15 cellular contexts compared by ENCODE assay signal in the genomic region with DNA sequence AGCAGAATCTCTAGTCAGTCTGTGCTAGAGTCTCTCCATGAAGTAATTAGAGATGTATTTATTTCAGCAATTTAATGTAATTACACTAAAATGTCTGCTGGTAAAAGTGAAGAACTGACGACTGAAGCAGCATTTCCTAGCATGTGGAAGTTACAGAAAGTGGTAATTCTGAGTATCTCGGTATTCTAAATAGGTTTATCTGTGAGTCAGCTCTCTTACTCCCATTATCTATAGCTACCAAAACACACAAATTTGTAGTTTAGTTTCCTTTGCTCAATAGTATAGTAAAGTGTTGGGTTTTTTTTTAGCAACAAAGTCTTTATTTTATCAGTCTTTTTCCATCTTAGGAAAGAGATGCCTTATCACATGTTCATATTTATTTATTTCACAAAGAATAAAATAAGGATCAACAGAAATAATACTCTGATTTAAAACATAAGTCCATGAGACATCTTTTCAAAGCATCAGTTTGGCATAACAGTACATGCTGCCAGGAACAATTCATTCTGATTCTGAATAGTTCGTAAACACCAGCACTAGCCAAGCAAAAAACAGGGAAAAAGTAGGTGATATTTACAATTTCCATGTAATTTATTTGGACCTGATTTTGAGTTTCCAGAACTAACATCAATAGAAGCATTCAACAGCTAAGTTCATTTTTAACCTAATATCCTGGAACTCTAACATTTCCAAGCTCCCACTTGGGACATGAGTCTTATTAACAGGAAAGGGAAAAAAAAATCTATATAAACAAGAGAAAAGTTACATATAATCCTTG.
"Had no signal": no experiment of that assay in that cellular context is flagged by ENCODE, and none has a peak within 500 bp of the region (broad histone marks: within the 10 kb centered on the region; RNA-seq: fewer than 3 reads in every experiment).

No MANE protein-coding gene starts in this region.

- H3K4me1 ChIP-seq: prostate gland, sigmoid colon, testis, uterus had no signal

- ATAC-seq: activated CD8-positive, alpha-beta memory T cell treated with anti-CD3 and anti-CD28 coated beads, Interleukin-2, amount 10 ng/mL, durations not matched to agents 7 days and 5 days; natural killer cell treated with Interleukin-12 subunit alpha and Interleukin-12 subunit beta and Interleukin-15 and Interleukin-18, amount 100 ng/mL, for 72 hours had no signal

- H3K27ac ChIP-seq: prostate gland, uterus had no signal

- H3K4me3 ChIP-seq: prostate gland, sigmoid colon, testis, uterus had no signal

- H3K27me3 ChIP-seq: sigmoid colon, testis, uterus had no signal

- H3K36me3 ChIP-seq: prostate gland, sigmoid colon, uterus had no signal

- DNase-seq: activated CD4-positive, alpha-beta T cell treated with anti-CD3 and anti-CD28 coated beads, Interleukin-2, amount 50 U/mL, for 48 hours; activated CD4-positive, CD25-positive, alpha-beta regulatory T cell treated with anti-CD3 and anti-CD28 coated beads, Interleukin-2, amount 50 U/mL, for 72 hours; activated CD8-positive, alpha-beta memory T cell treated with anti-CD3 and anti-CD28 coated beads, Interleukin-2, amount 10 ng/mL, durations not matched to agents 7 days and 5 days; activated effector memory CD4-positive, alpha-beta T cell treated with Interleukin-2 at 50 U/mL for 16 hours; activated T-cell treated with anti-CD3 and anti-CD28 coated beads, Interleukin-2, amount 50 U/mL, for 24 hours; cerebellar nuclear complex; dermis blood vessel endothelial cell; glutamatergic neuron; occipital lobe; sigmoid colon; stimulated activated CD4-positive, alpha-beta T cell treated with anti-CD3 and anti-CD28 coated beads, Interleukin-4, amount 100 ng/mL, for 1 hour; testis; uterus had no signal

- H3K9me3 ChIP-seq: prostate gland, testis, uterus had no signal
